In genomic region chr18:79547413-79548076, GRCh38 we compare ENCODE assay signal across 24 cellular contexts.
DNase-seq lines count a peak whose midpoint lies in the region; ATAC-seq, FAIRE-seq and TF ChIP-seq lines count a peak whose summit lies in the region.
"Had no signal": no experiment of that assay in that cellular context is flagged by ENCODE, and none has a peak within 500 bp of the region (broad histone marks: within the 10 kb centered on the region; RNA-seq: fewer than 3 reads in every experiment).

No MANE protein-coding gene starts in this region.

- H3K79me1 ChIP-seq in H1 (ENCODE audit: low read depth, low read length) = no peaks in the 10 kb centered on the region

- no peak overlapping the region for H4K91ac ChIP-seq in H1 (replicated peaks; ENCODE audit: insufficient read length, low read length)

- no peak overlapping the region for H3K27ac Mint-ChIP-seq in activated T-cell treated with anti-CD3 and anti-CD28 coated beads, Interleukin-2, amount 50 U/mL, for 72 hours
- H3K27ac Mint-ChIP-seq in natural killer cell treated with Interleukin-12 subunit alpha and Interleukin-12 subunit beta and Interleukin-15 and Interleukin-18, amount 100 ng/mL, for 72 hours = no peak overlapping the region
- no peak overlapping the region for H3K27ac Mint-ChIP-seq in type B pancreatic cell
- no peak overlapping the region for H3K27ac Mint-ChIP-seq in stimulated activated memory B cell treated with anti-CD40 and anti-IgM and Interleukin-4, amounts not matched to agents 10 μg/mL and 1 μg/mL and 100 μg/mL, for 72 hours
- H3K27ac Mint-ChIP-seq: activated naive CD4-positive, alpha-beta T cell treated with anti-CD3 and anti-CD28 coated beads, Interleukin-2, amount 10 ng/mL, durations not matched to agents 7 days and 5 days had no signal

- peak; percentile 14 for DNase-seq in activated T-cell treated with anti-CD3 and anti-CD28 coated beads, Interleukin-2, amount 50 U/mL, for 1 hour
- DNase-seq in activated T-cell treated with anti-CD3 and anti-CD28 coated beads, Interleukin-2, amount 50 U/mL, for 72 hours = no peak
- DNase-seq in H1 (ENCODE audit: low read depth in 1 of 2, low spot score in 2 of 2) (no peak), type B pancreatic cell (ENCODE audit: extremely low spot score, unreplicated experiment) (peak; percentile 66), NCI-H187 treated with DMSO at 0.1 percent for 48 hours (lab: John Stamatoyannopoulos, UW) (no peak), kidney tubule cell (ENCODE audit: low spot score) (no peak)
- peak; percentile 57 for DNase-seq in natural killer cell treated with Interleukin-12 subunit alpha and Interleukin-12 subunit beta and Interleukin-15 and Interleukin-18, amount 100 ng/mL, for 72 hours (ENCODE audit: low spot score)
- DNase-seq: 8988T; activated CD4-positive, alpha-beta T cell treated with anti-CD3 and anti-CD28 coated beads for 1 hour; activated T-cell treated with anti-CD3 and anti-CD28 coated beads, Interleukin-2, amount 50 U/mL, for 48 hours; AML-193; Kasumi-1; mammary epithelial cell; NCI-H1930; NCI-H226; NCI-H774; SHP77 treated with DMSO at 0.1 percent for 48 hours; stimulated activated CD4-positive, alpha-beta T cell treated with anti-CD3 and anti-CD28 coated beads, Interleukin-1b, Interleukin-23, amount 100 ng/mL, for 48 hours; T-helper 1 cell; thyroid gland had no signal

- H2BK5ac ChIP-seq in H1 (ENCODE audit: low read depth, low read length) = no peak overlapping the region

- TF ChIP-seq POLR2A in H1 (IDR thresholded peaks at IDR 0.05; ENCODE audit: control extremely low read depth in 1 of 2, low read depth in 2 of 2, low read length in 2 of 2) = no peak

- H3K4me1 Mint-ChIP-seq in activated T-cell treated with anti-CD3 and anti-CD28 coated beads, Interleukin-2, amount 50 U/mL, for 72 hours (ENCODE audit: low read depth) = no peaks in the 10 kb centered on the region
- H3K4me1 Mint-ChIP-seq in natural killer cell treated with Interleukin-12 subunit alpha and Interleukin-12 subunit beta and Interleukin-15 and Interleukin-18, amount 100 ng/mL, for 72 hours (ENCODE audit: low read depth in 2 of 2) = no peaks in the 10 kb centered on the region
- no peaks in the 10 kb centered on the region for H3K4me1 Mint-ChIP-seq in type B pancreatic cell (ENCODE audit: unreplicated experiment)
- no peaks in the 10 kb centered on the region for H3K4me1 Mint-ChIP-seq in stimulated activated memory B cell treated with anti-CD40 and anti-IgM and Interleukin-4, amounts not matched to agents 10 μg/mL and 1 μg/mL and 100 μg/mL, for 72 hours
- H3K4me1 Mint-ChIP-seq: activated naive CD4-positive, alpha-beta T cell treated with anti-CD3 and anti-CD28 coated beads, Interleukin-2, amount 10 ng/mL, durations not matched to agents 7 days and 5 days; central memory CD8-positive, alpha-beta T cell had no signal

- WGBS in H1 (ENCODE audit: extremely low coverage in 1 of 2, insufficient coverage in 1 of 2, insufficient read length in 1 of 2, insufficient replicate concordance in 2 of 2, low coverage in 1 of 2, low lambda C conversion rate in 2 of 2, missing lambda C conversion rate in 1 of 2), 2 experiments = 89% methylated on average over 32 of the region's 36 CpGs; no CpG with 5 or more reads in 1 of the 2 experiments

- no peaks in the 10 kb centered on the region; a peak in 1 of 7 replicates for H3K27me3 ChIP-seq in H1 (replicated peaks in 1 of 4; ENCODE audit: control insufficient read depth in 3 of 4, extremely low read depth in 1 of 4, insufficient read depth in 3 of 4, low read length in 3 of 4)
- H3K27me3 ChIP-seq: thyroid gland had no signal

- TF ChIP-seq EP300 in H1 (IDR thresholded peaks at IDR 0.05; ENCODE audit: borderline replicate concordance in 1 of 2, low read depth in 2 of 2, low read length in 2 of 2) = no peak

- H3K9me3 Mint-ChIP-seq in activated T-cell treated with anti-CD3 and anti-CD28 coated beads, Interleukin-2, amount 50 U/mL, for 72 hours = peaks cover under 1 to 1% of the 10 kb centered on the region in 2 donors
- peaks cover 2% of the 10 kb centered on the region for H3K9me3 Mint-ChIP-seq in natural killer cell treated with Interleukin-12 subunit alpha and Interleukin-12 subunit beta and Interleukin-15 and Interleukin-18, amount 100 ng/mL, for 72 hours
- no peaks in the 10 kb centered on the region for H3K9me3 Mint-ChIP-seq in type B pancreatic cell
- H3K9me3 Mint-ChIP-seq in stimulated activated memory B cell treated with anti-CD40 and anti-IgM and Interleukin-4, amounts not matched to agents 10 μg/mL and 1 μg/mL and 100 μg/mL, for 72 hours = peaks cover 1% of the 10 kb centered on the region

- no peak for ATAC-seq in activated T-cell treated with anti-CD3 and anti-CD28 coated beads, Interleukin-2, amount 50 U/mL, for 72 hours (replicated peaks in 1 of 2)
- no peak for ATAC-seq in natural killer cell treated with Interleukin-12 subunit alpha and Interleukin-12 subunit beta and Interleukin-15 and Interleukin-18, amount 100 ng/mL, for 72 hours
- ATAC-seq in stimulated activated memory B cell treated with anti-CD40 and anti-IgM and Interleukin-4, amounts not matched to agents 10 μg/mL and 1 μg/mL and 100 μg/mL, for 72 hours = no peak

- H3K56ac ChIP-seq in H1 (replicated peaks; ENCODE audit: insufficient read length, low read depth, low read length) = no peak overlapping the region

- no peak overlapping the region for H2BK20ac ChIP-seq in H1 (ENCODE audit: low read length)

- no peak overlapping the region for H3K4me3 ChIP-seq in H1 (ENCODE audit: extremely low read depth in 1 of 4, insufficient read depth in 2 of 4, low read depth in 3 of 4, low read length in 4 of 4)
- H3K4me3 ChIP-seq: thyroid gland had no signal

- no peaks in the 10 kb centered on the region for H3K4me1 ChIP-seq in H1 (replicated peaks in 1 of 4; ENCODE audit: control insufficient read depth in 3 of 4, insufficient read depth in 4 of 4, low read length in 3 of 4)
- H3K4me1 ChIP-seq: thyroid gland had no signal

- H4K8ac ChIP-seq in H1 (ENCODE audit: extremely low read depth, insufficient read depth, low read length) = no peak overlapping the region

- CTCF ChIA-PET in H1 (lab: Charles Lee; ENCODE audit: partially characterized antibody) = interaction anchor here (0.6 kb wide), 1 partner anchor 32 kb away, joined by 3 read pairs; no protein-coding TSS in a partner anchor

- TF ChIP-seq CTCF in H1 (IDR thresholded peaks at IDR 0.05; ENCODE audit: control extremely low read depth in 1 of 3, insufficient read depth in 1 of 3, low read depth in 1 of 3, low read length in 3 of 3) (no peak), type B pancreatic cell (conservative IDR thresholded peaks at IDR 0.05) (no peak)

- no peak overlapping the region for H2BK120ac ChIP-seq in H1 (replicated peaks; ENCODE audit: low read depth, low read length)

- H2BK15ac ChIP-seq in H1 (ENCODE audit: low read length) = no peak overlapping the region

- H3K18ac ChIP-seq in H1 (ENCODE audit: extremely low read depth, low read length) = no peak overlapping the region

- TF ChIP-seq RAD21 in H1 (IDR thresholded peaks at IDR 0.05 in 1 of 2, conservative IDR thresholded peaks at IDR 0.05 in 1 of 2; ENCODE audit: low read depth in 2 of 2, low read length in 2 of 2) = no peak

- peaks cover 0 to 26% of the 10 kb centered on the region in 2 experiments; a peak in 2 of 4 replicates for H3K9me3 ChIP-seq in H1 (ENCODE audit: insufficient read depth in 2 of 2, low read depth in 1 of 2, low read length in 1 of 2)
- H3K9me3 ChIP-seq: thyroid gland had no signal

- H3K4me2 ChIP-seq in H1 (ENCODE audit: insufficient read depth in 1 of 2, low read depth in 2 of 2, low read length in 2 of 2) = no peak overlapping the region

- no peaks in the 10 kb centered on the region for H3K36me3 ChIP-seq in H1 (ENCODE audit: control insufficient read depth in 2 of 4, insufficient read depth in 4 of 4, low read length in 3 of 4)
- H3K36me3 ChIP-seq: thyroid gland had no signal

- H3K27me3 Mint-ChIP-seq in activated T-cell treated with anti-CD3 and anti-CD28 coated beads, Interleukin-2, amount 50 U/mL, for 72 hours (ENCODE audit: low read depth) = no peaks in the 10 kb centered on the region
- H3K27me3 Mint-ChIP-seq in natural killer cell treated with Interleukin-12 subunit alpha and Interleukin-12 subunit beta and Interleukin-15 and Interleukin-18, amount 100 ng/mL, for 72 hours = no peaks in the 10 kb centered on the region
- peaks cover 2% of the 10 kb centered on the region for H3K27me3 Mint-ChIP-seq in type B pancreatic cell
- no peaks in the 10 kb centered on the region for H3K27me3 Mint-ChIP-seq in stimulated activated memory B cell treated with anti-CD40 and anti-IgM and Interleukin-4, amounts not matched to agents 10 μg/mL and 1 μg/mL and 100 μg/mL, for 72 hours
- H3K27me3 Mint-ChIP-seq: activated naive CD4-positive, alpha-beta T cell treated with anti-CD3 and anti-CD28 coated beads, Interleukin-2, amount 10 ng/mL, durations not matched to agents 7 days and 5 days had no signal

- no peak overlapping the region for H3K4ac ChIP-seq in H1 (replicated peaks; ENCODE audit: insufficient read length, low read depth, low read length)

- H3K79me2 ChIP-seq in H1 (ENCODE audit: control insufficient read depth in 1 of 2, insufficient read depth in 2 of 2, low read length in 2 of 2) = no peaks in the 10 kb centered on the region

- H3K23me2 ChIP-seq in H1 (ENCODE audit: low read depth, low read length) = peaks cover 1% of the 10 kb centered on the region; the same call in 1 of the 2 replicates

- H3K27ac ChIP-seq in H1 (ENCODE audit: low read depth, low read length) = no peak overlapping the region
- H3K27ac ChIP-seq: thyroid gland had no signal

- POLR2A ChIA-PET in H1 (lab: Charles Lee; ENCODE audit: partially characterized antibody) = no interaction called here

- H3K4me3 Mint-ChIP-seq in activated T-cell treated with anti-CD3 and anti-CD28 coated beads, Interleukin-2, amount 50 U/mL, for 72 hours = no peak overlapping the region
- H3K4me3 Mint-ChIP-seq in natural killer cell treated with Interleukin-12 subunit alpha and Interleukin-12 subunit beta and Interleukin-15 and Interleukin-18, amount 100 ng/mL, for 72 hours = no peak overlapping the region
- H3K4me3 Mint-ChIP-seq in type B pancreatic cell = no peak overlapping the region
- no peak overlapping the region for H3K4me3 Mint-ChIP-seq in stimulated activated memory B cell treated with anti-CD40 and anti-IgM and Interleukin-4, amounts not matched to agents 10 μg/mL and 1 μg/mL and 100 μg/mL, for 72 hours
- H3K4me3 Mint-ChIP-seq: activated naive CD4-positive, alpha-beta T cell treated with anti-CD3 and anti-CD28 coated beads, Interleukin-2, amount 10 ng/mL, durations not matched to agents 7 days and 5 days; central memory CD8-positive, alpha-beta T cell had no signal

- no peak overlapping the region for H2AK5ac ChIP-seq in H1 (ENCODE audit: low read depth, low read length)

- H3K9ac ChIP-seq in H1 (replicated peaks in 1 of 4; ENCODE audit: extremely low read depth in 1 of 4, low read depth in 3 of 4, low read length in 3 of 4) = no peak overlapping the region

- FAIRE-seq in H1 (lab: Jason Lieb, UNC) = no peak
- FAIRE-seq: islet of Langerhans had no signal

- H4K20me1 ChIP-seq in H1 (replicated peaks in 1 of 2; ENCODE audit: control insufficient read depth in 1 of 2, insufficient read depth in 2 of 2, low read length in 2 of 2) = no peaks in the 10 kb centered on the region

- no peak overlapping the region for H3K23ac ChIP-seq in H1 (ENCODE audit: insufficient read length)

- no peak overlapping the region for H4K5ac ChIP-seq in H1 (ENCODE audit: insufficient read length, low read depth, low read length)

- no peak overlapping the region for H2AFZ ChIP-seq in H1 (ENCODE audit: low read length)

- H2BK12ac ChIP-seq in H1 (ENCODE audit: low read depth, low read length) = no peak overlapping the region

- peaks cover under 1 to 2% of the 10 kb centered on the region in 2 donors for H3K36me3 Mint-ChIP-seq in activated T-cell treated with anti-CD3 and anti-CD28 coated beads, Interleukin-2, amount 50 U/mL, for 72 hours (ENCODE audit: insufficient read depth in 2 of 2)
- H3K36me3 Mint-ChIP-seq in natural killer cell treated with Interleukin-12 subunit alpha and Interleukin-12 subunit beta and Interleukin-15 and Interleukin-18, amount 100 ng/mL, for 72 hours = no peaks in the 10 kb centered on the region
- H3K36me3 Mint-ChIP-seq in type B pancreatic cell = no peaks in the 10 kb centered on the region
- no peaks in the 10 kb centered on the region for H3K36me3 Mint-ChIP-seq in stimulated activated memory B cell treated with anti-CD40 and anti-IgM and Interleukin-4, amounts not matched to agents 10 μg/mL and 1 μg/mL and 100 μg/mL, for 72 hours
- H3K36me3 Mint-ChIP-seq: activated naive CD4-positive, alpha-beta T cell treated with anti-CD3 and anti-CD28 coated beads, Interleukin-2, amount 10 ng/mL, durations not matched to agents 7 days and 5 days had no signal

- no peak overlapping the region for H3K14ac ChIP-seq in H1 (ENCODE audit: insufficient read length)

Comparison
In these comparisons a context has a peak if more than half of its experiments do, and no peak if none do; other contexts are left out.
1. DNase-seq: peak in activated T-cell treated with anti-CD3 and anti-CD28 coated beads, Interleukin-2, amount 50 U/mL, for 1 hour (single experiment), natural killer cell treated with Interleukin-12 subunit alpha and Interleukin-12 subunit beta and Interleukin-15 and Interleukin-18, amount 100 ng/mL, for 72 hours (single experiment) and type B pancreatic cell (single experiment); none in activated T-cell treated with anti-CD3 and anti-CD28 coated beads, Interleukin-2, amount 50 U/mL, for 72 hours (0 of 2), H1 (0 of 2), NCI-H187 treated with DMSO at 0.1 percent for 48 hours (single experiment) and kidney tubule cell (single experiment).